Comparison of ENCODE assay signal across 28 cellular contexts in the genomic region with DNA sequence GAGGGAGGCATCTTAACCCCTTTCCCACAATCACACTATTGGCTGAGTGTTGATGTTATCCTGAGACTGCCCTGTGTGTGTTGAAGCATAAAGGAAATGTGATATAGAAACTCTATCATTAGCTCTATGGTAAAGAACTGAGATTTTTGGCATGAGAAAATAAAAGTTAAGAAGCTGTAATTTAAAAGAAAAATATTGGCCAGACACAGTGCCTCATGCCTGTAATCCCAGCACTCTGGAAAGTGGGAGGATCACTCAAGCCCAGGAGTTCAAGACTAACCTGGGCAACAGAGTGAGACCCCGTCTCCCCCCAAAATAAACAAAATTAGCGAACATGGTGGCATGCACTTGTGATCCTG. TPM values are rescaled to one million over a fixed set of nuclear protein-coding genes. Genes with fewer than 3 reads are reported as not detected.
"Had no signal": no experiment of that assay in that cellular context is flagged by ENCODE, and none has a peak within 500 bp of the region (broad histone marks: within the 10 kb centered on the region; RNA-seq: fewer than 3 reads in every experiment).

No MANE protein-coding gene starts in this region.

- FAIRE-seq: endometrium, frontal cortex, keratinocyte had no signal

- DNase-seq: cortex of kidney; effector memory CD8-positive, alpha-beta T cell; erythroblast; hypothalamus; immature natural killer cell; left lung; mesenchymal stem cell; mucosa of descending colon; naive B cell; sigmoid colon; stimulated activated CD4-positive, alpha-beta T cell treated with anti-CD3 and anti-CD28 coated beads, Interleukin-2, amount 100 ng/mL, for 24 hours; stimulated activated CD4-positive, alpha-beta T cell treated with anti-CD3 and anti-CD28 coated beads, Interleukin-4, amount 100 ng/mL, for 4 hours; upper lobe of left lung; uterus had no signal

- H2AFZ ChIP-seq: neural progenitor cell, parathyroid adenoma had no signal

- H3K27ac Mint-ChIP-seq: effector memory CD8-positive, alpha-beta T cell; immature natural killer cell; mesothelial cell of epicardium; naive B cell; natural killer cell treated with Interleukin-12 subunit alpha and Interleukin-12 subunit beta and Interleukin-15 and Interleukin-18, amount 100 ng/mL, for 72 hours; neural progenitor cell; progenitor cell of endocrine pancreas; stimulated activated memory B cell treated with anti-CD40 and anti-IgM and Interleukin-4, amounts not matched to agents 10 μg/mL and 1 μg/mL and 100 μg/mL, for 72 hours; stimulated activated naive CD8-positive, alpha-beta T cell treated with anti-CD3 and anti-CD28 coated beads, Interleukin-15, Interleukin-2, amounts not matched to agents 100 ng/mL and 50 ng/mL, for 24 hours had no signal

- H3K9me3 ChIP-seq: left lung, mucosa of descending colon, right atrium auricular region, sigmoid colon, thoracic aorta, tibial nerve, upper lobe of left lung, uterus had no signal

- H3K4me3 ChIP-seq: left lung, mucosa of descending colon, neural progenitor cell, right atrium auricular region, sigmoid colon, thoracic aorta, tibial nerve, upper lobe of left lung, uterus had no signal

- H3K9ac ChIP-seq: neural progenitor cell, parathyroid adenoma had no signal

- H3K27ac ChIP-seq: left lung, neural progenitor cell, parathyroid adenoma, right atrium auricular region, sigmoid colon, thoracic aorta, tibial nerve, upper lobe of left lung, uterus had no signal

- H3K4me2 ChIP-seq: neural progenitor cell had no signal

- H3K4me1 ChIP-seq: parathyroid adenoma, uterus had no signal

- H3K4me3 Mint-ChIP-seq: effector memory CD8-positive, alpha-beta T cell; immature natural killer cell; mesothelial cell of epicardium; naive B cell; natural killer cell treated with Interleukin-12 subunit alpha and Interleukin-12 subunit beta and Interleukin-15 and Interleukin-18, amount 100 ng/mL, for 72 hours; neural progenitor cell; stimulated activated memory B cell treated with anti-CD40 and anti-IgM and Interleukin-4, amounts not matched to agents 10 μg/mL and 1 μg/mL and 100 μg/mL, for 72 hours; stimulated activated naive CD8-positive, alpha-beta T cell treated with anti-CD3 and anti-CD28 coated beads, Interleukin-15, Interleukin-2, amounts not matched to agents 100 ng/mL and 50 ng/mL, for 24 hours had no signal

- ATAC-seq: effector memory CD8-positive, alpha-beta T cell; left lung; mucosa of descending colon; natural killer cell treated with Interleukin-12 subunit alpha and Interleukin-12 subunit beta and Interleukin-15 and Interleukin-18, amount 100 ng/mL, for 72 hours; stimulated activated memory B cell treated with anti-CD40 and anti-IgM and Interleukin-4, amounts not matched to agents 10 μg/mL and 1 μg/mL and 100 μg/mL, for 72 hours had no signal

- H3K9me3 Mint-ChIP-seq: effector memory CD8-positive, alpha-beta T cell; immature natural killer cell; mesothelial cell of epicardium; natural killer cell treated with Interleukin-12 subunit alpha and Interleukin-12 subunit beta and Interleukin-15 and Interleukin-18, amount 100 ng/mL, for 72 hours; neural progenitor cell; stimulated activated naive CD8-positive, alpha-beta T cell treated with anti-CD3 and anti-CD28 coated beads, Interleukin-15, Interleukin-2, amounts not matched to agents 100 ng/mL and 50 ng/mL, for 24 hours had no signal

- H3K79me2 ChIP-seq: parathyroid adenoma had no signal

- H3K36me3 ChIP-seq: left lung, neural progenitor cell, right atrium auricular region, sigmoid colon, thoracic aorta, tibial nerve, upper lobe of left lung, uterus had no signal

- H3K36me3 Mint-ChIP-seq: immature natural killer cell; naive B cell; natural killer cell treated with Interleukin-12 subunit alpha and Interleukin-12 subunit beta and Interleukin-15 and Interleukin-18, amount 100 ng/mL, for 72 hours; neural progenitor cell; stimulated activated memory B cell treated with anti-CD40 and anti-IgM and Interleukin-4, amounts not matched to agents 10 μg/mL and 1 μg/mL and 100 μg/mL, for 72 hours had no signal

RNA-seq across cellular contexts. Expression of a gene that starts 14.2 kb away (rescaled TPM):
- total RNA-seq: fibroblast of villous mesenchyme, frontal cortex had no signal
- polyA plus RNA-seq: immature natural killer cell had no signal
